Comparison of ENCODE assay signal across 13 cellular contexts in genomic region chr5:5220896-5221295, GRCh38.
A peak's percentile ranks its signal among the peaks of the same experiment; 100 is the strongest.
DNase-seq lines count a peak whose midpoint lies in the region; ATAC-seq and TF ChIP-seq lines count a peak whose summit lies in the region.
"Had no signal": no experiment of that assay in that cellular context is flagged by ENCODE, and none has a peak within 500 bp of the region (broad histone marks: within the 10 kb centered on the region; RNA-seq: fewer than 3 reads in every experiment).

No MANE protein-coding gene starts in this region.

- H3K4me3 Mint-ChIP-seq in HFFc6: peak overlapping the region; percentile 13; the same call in 1 of the 2 replicates

- H3K36me3 Mint-ChIP-seq in HFFc6 (ENCODE audit: low read depth): no peaks in the 10 kb centered on the region; the same call in 1 of the 2 replicates

- no peak for ATAC-seq in GM21360 (IDR thresholded peaks at IDR 0.05; ENCODE audit: unreplicated experiment)
- no peak for ATAC-seq in stimulated activated naive CD8-positive, alpha-beta T cell treated with anti-CD3 and anti-CD28 coated beads, Interleukin-15, Interleukin-2, amounts not matched to agents 100 U/mL and 50 U/mL, for 24 hours

- DNase-seq in HFFc6: no peak
- peak; percentile 4 for DNase-seq in astrocyte of the spinal cord (ENCODE audit: low read depth, low spot score)
- peak; percentile 68 for DNase-seq in myocyte (ENCODE audit: low read depth)
- DNase-seq in stimulated activated CD4-positive, alpha-beta T cell treated with anti-CD3 and anti-CD28 coated beads, Interleukin-2, amount 100 ng/mL, for 48 hours: no peak
- no peak for DNase-seq in stimulated activated naive CD8-positive, alpha-beta T cell treated with anti-CD3 and anti-CD28 coated beads, Interleukin-15, Interleukin-2, amounts not matched to agents 100 U/mL and 50 U/mL, for 24 hours
- DNase-seq in activated CD4-positive, alpha-beta T cell treated with anti-CD3 and anti-CD28 coated beads, Interleukin-2, amount 50 U/mL, for 4 hours: no peak
- DNase-seq: NCI-H1105, NCI-H1694, NCI-H2081 treated with DMSO at 0.1 percent for 48 hours, NCI-H748 treated with DMSO at 0.1 percent for 48 hours, OCI-M1, SHP77 treated with DMSO at 0.1 percent for 48 hours had no signal

- peaks cover 25% of the 10 kb centered on the region for H3K4me1 Mint-ChIP-seq in HFFc6 (ENCODE audit: low read depth)

- H3K4me3 ChIP-seq in astrocyte of the spinal cord (ENCODE audit: low read depth, low read length): no peak overlapping the region

- TF ChIP-seq CTCF in HFFc6 (IDR thresholded peaks at IDR 0.05) (no peak), astrocyte of the spinal cord (IDR thresholded peaks at IDR 0.05; ENCODE audit: low read depth, low read length) (no peak)

- no peak overlapping the region for H3K27ac Mint-ChIP-seq in HFFc6

- H3K9me3 Mint-ChIP-seq in HFFc6: no peaks in the 10 kb centered on the region; the same call in 1 of the 2 replicates

- peaks cover 5% of the 10 kb centered on the region for H3K27me3 Mint-ChIP-seq in HFFc6 (ENCODE audit: insufficient read depth)

- in situ Hi-C loops in astrocyte of the spinal cord (cut with HindIII; ENCODE audit: low sequenced_read_pairs): no loop called here

Comparison
In these comparisons a context has a peak if more than half of its experiments do, and no peak if none do; other contexts are left out.
1. DNase-seq: peak in astrocyte of the spinal cord (single experiment) and myocyte (single experiment); none in HFFc6 (single experiment), stimulated activated CD4-positive, alpha-beta T cell treated with anti-CD3 and anti-CD28 coated beads, Interleukin-2, amount 100 ng/mL, for 48 hours (0 of 2), stimulated activated naive CD8-positive, alpha-beta T cell treated with anti-CD3 and anti-CD28 coated beads, Interleukin-15, Interleukin-2, amounts not matched to agents 100 U/mL and 50 U/mL, for 24 hours (single experiment) and activated CD4-positive, alpha-beta T cell treated with anti-CD3 and anti-CD28 coated beads, Interleukin-2, amount 50 U/mL, for 4 hours (0 of 2).